In the genomic region with DNA sequence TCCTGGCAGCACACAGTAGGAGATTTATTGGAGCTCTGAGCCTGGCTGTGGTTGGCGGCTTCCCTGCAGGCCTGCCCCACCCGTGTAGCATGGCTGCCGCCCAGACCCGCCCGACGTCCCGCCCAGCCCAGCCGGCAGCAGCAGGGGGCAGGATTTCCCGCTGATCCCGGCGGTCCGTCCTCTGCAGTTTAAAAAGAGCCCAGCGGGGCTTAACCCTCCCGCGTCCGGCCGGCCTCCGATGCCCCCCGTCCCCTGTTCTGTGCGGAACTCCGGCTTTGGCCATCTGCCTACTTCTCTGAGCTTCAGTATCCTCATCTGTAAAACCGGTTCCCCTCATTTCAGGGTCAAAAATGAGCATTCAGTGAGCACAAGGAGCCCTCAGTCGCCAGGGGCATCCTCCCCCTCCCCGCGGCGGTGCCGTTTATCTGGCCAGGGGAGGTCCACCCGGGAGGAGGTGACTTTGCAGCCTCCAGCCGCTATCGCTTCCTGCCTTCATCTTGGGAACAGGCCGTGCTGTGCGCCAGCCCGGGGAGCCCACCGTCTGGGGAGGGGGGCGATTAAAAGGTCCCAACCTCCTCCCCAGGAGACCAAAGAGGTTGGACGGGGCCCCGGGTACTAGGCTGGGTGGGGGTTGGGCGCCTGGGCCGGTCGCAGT, we compare ENCODE assay signal across 1 cellular context.
TF ChIP-seq lines count a peak whose summit lies in the region.

TSS of gene GAS2L1 (plus strand) at position 476 of the 655 bp plus-strand sequence. CDS start 1,456 bp downstream, outside the sequence.

TF ChIP-seq in K562, 482 proteins besides CTCF, POLR2A, EP300 and RAD21 (continued from another document and continues in another):
- TF ChIP-seq, protein P1, sequence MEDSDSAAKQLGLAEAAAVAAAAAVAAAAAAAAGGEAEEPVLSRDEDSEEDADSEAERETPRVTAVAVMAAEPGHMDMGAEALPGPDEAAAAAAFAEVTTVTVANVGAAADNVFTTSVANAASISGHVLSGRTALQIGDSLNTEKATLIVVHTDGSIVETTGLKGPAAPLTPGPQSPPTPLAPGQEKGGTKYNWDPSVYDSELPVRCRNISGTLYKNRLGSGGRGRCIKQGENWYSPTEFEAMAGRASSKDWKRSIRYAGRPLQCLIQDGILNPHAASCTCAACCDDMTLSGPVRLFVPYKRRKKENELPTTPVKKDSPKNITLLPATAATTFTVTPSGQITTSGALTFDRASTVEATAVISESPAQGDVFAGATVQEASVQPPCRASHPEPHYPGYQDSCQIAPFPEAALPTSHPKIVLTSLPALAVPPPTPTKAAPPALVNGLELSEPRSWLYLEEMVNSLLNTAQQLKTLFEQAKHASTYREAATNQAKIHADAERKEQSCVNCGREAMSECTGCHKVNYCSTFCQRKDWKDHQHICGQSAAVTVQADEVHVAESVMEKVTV (CRISPR knock-in tag; IDR thresholded peaks at IDR 0.05) = no peak
- TF ChIP-seq ZBTB7A (IDR thresholded peaks at IDR 0.05; ENCODE audit: borderline replicate concordance, control insufficient read depth, low read depth, low read length) (peak; percentile 73; the same call in 1 of the 2 replicates), HMG20B (CRISPR knock-in tag; IDR thresholded peaks at IDR 0.05) (no peak), ZNF79 (CRISPR knock-in tag; IDR thresholded peaks at IDR 0.05; ENCODE audit: low read depth) (no peak), HINFP (tag; conservative IDR thresholded peaks at IDR 0.05; ENCODE audit: low read depth) (no peak), SRSF9 (IDR thresholded peaks at IDR 0.05; ENCODE audit: borderline replicate concordance, low read depth, low read length) (no peak), MEIS2 (IDR thresholded peaks at IDR 0.05; ENCODE audit: partially characterized antibody) (no peak), ZNF766 (CRISPR knock-in tag; conservative IDR thresholded peaks at IDR 0.05) (peak; percentile 45; the same call in 1 of the 2 replicates), E2F5 (CRISPR knock-in tag; IDR thresholded peaks at IDR 0.05) (no peak), NBN (IDR thresholded peaks at IDR 0.05; ENCODE audit: low read depth) (peak; percentile 42; the same call in 1 of the 2 replicates), NRF1 (conservative IDR thresholded peaks at IDR 0.05 in 1 of 2, IDR thresholded peaks at IDR 0.05 in 1 of 2) (peak in 1 of 2 experiments; percentile 30; a peak in 1 of 4 replicates), ZNF785 (CRISPR knock-in tag; IDR thresholded peaks at IDR 0.05) (no peak), FOXA1 (IDR thresholded peaks at IDR 0.05; ENCODE audit: borderline replicate concordance) (no peak), FOXP1 (CRISPR knock-in tag; IDR thresholded peaks at IDR 0.05) (no peak), ZNF780A (CRISPR knock-in tag; IDR thresholded peaks at IDR 0.05) (no peak), ZNF584 (CRISPR knock-in tag; IDR thresholded peaks at IDR 0.05; ENCODE audit: low read depth) (no peak), ARID4B (CRISPR knock-in tag; IDR thresholded peaks at IDR 0.05) (no peak), BRCA1 (IDR thresholded peaks at IDR 0.05) (no peak), BRCA1 (CRISPR knock-in tag; IDR thresholded peaks at IDR 0.05) (no peak), ADNP (tag; IDR thresholded peaks at IDR 0.05) (0 out of 2 replicates have a peak, but pooled peaks have one; percentile 28), HBP1 (CRISPR knock-in tag; IDR thresholded peaks at IDR 0.05) (no peak), PCBP1 (IDR thresholded peaks at IDR 0.05; ENCODE audit: low read depth, low read length, poor library complexity, severe bottlenecking) (no peak), XRCC4 (IDR thresholded peaks at IDR 0.05; ENCODE audit: extremely low read depth, insufficient read depth, insufficient read length) (no peak), ZNF354B (CRISPR knock-in tag; IDR thresholded peaks at IDR 0.05) (no peak), SIRT6 (IDR thresholded peaks at IDR 0.05; ENCODE audit: low read depth, low read length) (no peak), MTF1 (CRISPR knock-in tag; IDR thresholded peaks at IDR 0.05; ENCODE audit: borderline replicate concordance) (no peak), JUND (IDR thresholded peaks at IDR 0.05; ENCODE audit: borderline replicate concordance, low read depth, low read length) (no peak), JUND (tag; IDR thresholded peaks at IDR 0.05; ENCODE audit: borderline replicate concordance, low read depth, low read length) (no peak; the same call in 2 of the 3 replicates), PRPF4 (IDR thresholded peaks at IDR 0.05; ENCODE audit: insufficient read depth, low read depth, low read length, poor library complexity, severe bottlenecking) (no peak), ZNF316 (IDR thresholded peaks at IDR 0.05) (no peak), SMARCC2 (IDR thresholded peaks at IDR 0.05; ENCODE audit: low read depth) (no peak)
- TF ChIP-seq, protein P2, sequence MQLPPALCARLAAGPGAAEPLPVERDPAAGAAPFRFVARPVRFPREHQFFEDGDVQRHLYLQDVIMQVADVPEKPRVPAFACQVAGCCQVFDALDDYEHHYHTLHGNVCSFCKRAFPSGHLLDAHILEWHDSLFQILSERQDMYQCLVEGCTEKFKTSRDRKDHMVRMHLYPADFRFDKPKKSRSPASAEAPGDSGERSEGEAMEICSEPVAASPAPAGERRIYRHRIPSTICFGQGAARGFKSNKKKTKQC (CRISPR knock-in tag; IDR thresholded peaks at IDR 0.05) = no peak
- TF ChIP-seq, protein P3, sequence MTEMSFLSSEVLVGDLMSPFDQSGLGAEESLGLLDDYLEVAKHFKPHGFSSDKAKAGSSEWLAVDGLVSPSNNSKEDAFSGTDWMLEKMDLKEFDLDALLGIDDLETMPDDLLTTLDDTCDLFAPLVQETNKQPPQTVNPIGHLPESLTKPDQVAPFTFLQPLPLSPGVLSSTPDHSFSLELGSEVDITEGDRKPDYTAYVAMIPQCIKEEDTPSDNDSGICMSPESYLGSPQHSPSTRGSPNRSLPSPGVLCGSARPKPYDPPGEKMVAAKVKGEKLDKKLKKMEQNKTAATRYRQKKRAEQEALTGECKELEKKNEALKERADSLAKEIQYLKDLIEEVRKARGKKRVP (CRISPR knock-in tag; IDR thresholded peaks at IDR 0.05) = no peak
- TF ChIP-seq, protein P4, sequence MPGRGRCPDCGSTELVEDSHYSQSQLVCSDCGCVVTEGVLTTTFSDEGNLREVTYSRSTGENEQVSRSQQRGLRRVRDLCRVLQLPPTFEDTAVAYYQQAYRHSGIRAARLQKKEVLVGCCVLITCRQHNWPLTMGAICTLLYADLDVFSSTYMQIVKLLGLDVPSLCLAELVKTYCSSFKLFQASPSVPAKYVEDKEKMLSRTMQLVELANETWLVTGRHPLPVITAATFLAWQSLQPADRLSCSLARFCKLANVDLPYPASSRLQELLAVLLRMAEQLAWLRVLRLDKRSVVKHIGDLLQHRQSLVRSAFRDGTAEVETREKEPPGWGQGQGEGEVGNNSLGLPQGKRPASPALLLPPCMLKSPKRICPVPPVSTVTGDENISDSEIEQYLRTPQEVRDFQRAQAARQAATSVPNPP (IDR thresholded peaks at IDR 0.05; ENCODE audit: borderline replicate concordance, insufficient read depth, insufficient read length) = no peak
- TF ChIP-seq, protein P5, sequence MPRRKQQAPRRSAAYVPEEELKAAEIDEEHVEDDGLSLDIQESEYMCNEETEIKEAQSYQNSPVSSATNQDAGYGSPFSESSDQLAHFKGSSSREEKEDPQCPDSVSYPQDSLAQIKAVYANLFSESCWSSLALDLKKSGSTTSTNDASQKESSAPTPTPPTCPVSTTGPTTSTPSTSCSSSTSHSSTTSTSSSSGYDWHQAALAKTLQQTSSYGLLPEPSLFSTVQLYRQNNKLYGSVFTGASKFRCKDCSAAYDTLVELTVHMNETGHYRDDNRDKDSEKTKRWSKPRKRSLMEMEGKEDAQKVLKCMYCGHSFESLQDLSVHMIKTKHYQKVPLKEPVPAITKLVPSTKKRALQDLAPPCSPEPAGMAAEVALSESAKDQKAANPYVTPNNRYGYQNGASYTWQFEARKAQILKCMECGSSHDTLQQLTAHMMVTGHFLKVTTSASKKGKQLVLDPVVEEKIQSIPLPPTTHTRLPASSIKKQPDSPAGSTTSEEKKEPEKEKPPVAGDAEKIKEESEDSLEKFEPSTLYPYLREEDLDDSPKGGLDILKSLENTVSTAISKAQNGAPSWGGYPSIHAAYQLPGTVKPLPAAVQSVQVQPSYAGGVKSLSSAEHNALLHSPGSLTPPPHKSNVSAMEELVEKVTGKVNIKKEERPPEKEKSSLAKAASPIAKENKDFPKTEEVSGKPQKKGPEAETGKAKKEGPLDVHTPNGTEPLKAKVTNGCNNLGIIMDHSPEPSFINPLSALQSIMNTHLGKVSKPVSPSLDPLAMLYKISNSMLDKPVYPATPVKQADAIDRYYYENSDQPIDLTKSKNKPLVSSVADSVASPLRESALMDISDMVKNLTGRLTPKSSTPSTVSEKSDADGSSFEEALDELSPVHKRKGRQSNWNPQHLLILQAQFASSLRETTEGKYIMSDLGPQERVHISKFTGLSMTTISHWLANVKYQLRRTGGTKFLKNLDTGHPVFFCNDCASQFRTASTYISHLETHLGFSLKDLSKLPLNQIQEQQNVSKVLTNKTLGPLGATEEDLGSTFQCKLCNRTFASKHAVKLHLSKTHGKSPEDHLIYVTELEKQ (CRISPR knock-in tag; IDR thresholded peaks at IDR 0.05) = no peak
- TF ChIP-seq, protein P6, sequence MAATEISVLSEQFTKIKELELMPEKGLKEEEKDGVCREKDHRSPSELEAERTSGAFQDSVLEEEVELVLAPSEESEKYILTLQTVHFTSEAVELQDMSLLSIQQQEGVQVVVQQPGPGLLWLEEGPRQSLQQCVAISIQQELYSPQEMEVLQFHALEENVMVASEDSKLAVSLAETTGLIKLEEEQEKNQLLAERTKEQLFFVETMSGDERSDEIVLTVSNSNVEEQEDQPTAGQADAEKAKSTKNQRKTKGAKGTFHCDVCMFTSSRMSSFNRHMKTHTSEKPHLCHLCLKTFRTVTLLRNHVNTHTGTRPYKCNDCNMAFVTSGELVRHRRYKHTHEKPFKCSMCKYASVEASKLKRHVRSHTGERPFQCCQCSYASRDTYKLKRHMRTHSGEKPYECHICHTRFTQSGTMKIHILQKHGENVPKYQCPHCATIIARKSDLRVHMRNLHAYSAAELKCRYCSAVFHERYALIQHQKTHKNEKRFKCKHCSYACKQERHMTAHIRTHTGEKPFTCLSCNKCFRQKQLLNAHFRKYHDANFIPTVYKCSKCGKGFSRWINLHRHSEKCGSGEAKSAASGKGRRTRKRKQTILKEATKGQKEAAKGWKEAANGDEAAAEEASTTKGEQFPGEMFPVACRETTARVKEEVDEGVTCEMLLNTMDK (IDR thresholded peaks at IDR 0.05; ENCODE audit: borderline replicate concordance, insufficient read depth, low read depth, low read length, poor library complexity, severe bottlenecking) = peak; percentile 74
